19 cellular contexts compared by ENCODE assay signal in genomic region chr11:61349916-61350315, GRCh38.
"Had no signal": no experiment of that assay in that cellular context is flagged by ENCODE, and none has a peak within 500 bp of the region (broad histone marks: within the 10 kb centered on the region; RNA-seq: fewer than 3 reads in every experiment).

No MANE protein-coding gene starts in this region.

- H3K27ac ChIP-seq: epithelial cell of prostate, heart left ventricle, parathyroid adenoma, SJSA1 had no signal

- H3K9ac ChIP-seq: parathyroid adenoma had no signal

- H3K9me3 ChIP-seq: heart left ventricle, SJSA1 had no signal

- H3K27ac Mint-ChIP-seq: activated naive CD8-positive, alpha-beta T cell treated with anti-CD3 and anti-CD28 coated beads, Interleukin-2, amount 10 ng/mL, durations not matched to agents 7 days and 5 days; activated T-cell treated with anti-CD3 and anti-CD28 coated beads, Interleukin-2, amount 50 U/mL, for 72 hours; type B pancreatic cell had no signal

- H3K79me2 ChIP-seq: parathyroid adenoma had no signal

- H3K27me3 Mint-ChIP-seq: activated naive CD8-positive, alpha-beta T cell treated with anti-CD3 and anti-CD28 coated beads, Interleukin-2, amount 10 ng/mL, durations not matched to agents 7 days and 5 days; effector memory CD8-positive, alpha-beta T cell; stimulated activated naive CD8-positive, alpha-beta T cell treated with anti-CD3 and anti-CD28 coated beads, Interleukin-15, amount 100 ng/mL, for 72 hours; type B pancreatic cell had no signal

- ATAC-seq: activated T-cell treated with anti-CD3 and anti-CD28 coated beads, Interleukin-2, amount 50 U/mL, for 72 hours; effector memory CD8-positive, alpha-beta T cell; heart left ventricle; stimulated activated naive CD8-positive, alpha-beta T cell treated with anti-CD3 and anti-CD28 coated beads, Interleukin-15, amount 100 ng/mL, for 72 hours had no signal

- H3K27me3 ChIP-seq: heart left ventricle, SJSA1 had no signal

- H3K4me1 Mint-ChIP-seq: immature natural killer cell had no signal

- H3K4me3 ChIP-seq: heart left ventricle, SJSA1, skin epidermis had no signal

- H2AFZ ChIP-seq: parathyroid adenoma had no signal

- DNase-seq: activated CD4-positive, alpha-beta T cell treated with anti-CD3 and anti-CD28 coated beads, Interleukin-2, amount 50 U/mL, for 4 hours; activated CD4-positive, CD25-positive, alpha-beta regulatory T cell treated with anti-CD3 and anti-CD28 coated beads, Interleukin-2, amount 50 U/mL, for 72 hours; activated gamma-delta T cell treated with Interleukin-2 at 50 U/mL for 16 hours; activated naive CD8-positive, alpha-beta T cell treated with anti-CD3 and anti-CD28 coated beads, Interleukin-2, amount 10 ng/mL, durations not matched to agents 7 days and 5 days; activated T-cell treated with anti-CD3 and anti-CD28 coated beads, Interleukin-2, amount 50 U/mL, for 72 hours; anterior cingulate cortex; dermis blood vessel endothelial cell; effector memory CD8-positive, alpha-beta T cell; immature natural killer cell; stimulated activated CD4-positive, alpha-beta T cell treated with anti-CD3 and anti-CD28 coated beads, Interleukin-4, amount 100 ng/mL, for 24 hours; stimulated activated CD8-positive, alpha-beta memory T cell treated with anti-CD3 and anti-CD28 coated beads, Interleukin-4, amount 100 ng/mL, for 48 hours; stimulated activated naive CD8-positive, alpha-beta T cell treated with anti-CD3 and anti-CD28 coated beads, Interleukin-15, amount 100 ng/mL, for 72 hours; T1000 had no signal

- H3K4me3 Mint-ChIP-seq: activated naive CD8-positive, alpha-beta T cell treated with anti-CD3 and anti-CD28 coated beads, Interleukin-2, amount 10 ng/mL, durations not matched to agents 7 days and 5 days; activated T-cell treated with anti-CD3 and anti-CD28 coated beads, Interleukin-2, amount 50 U/mL, for 72 hours; effector memory CD8-positive, alpha-beta T cell; immature natural killer cell; stimulated activated naive CD8-positive, alpha-beta T cell treated with anti-CD3 and anti-CD28 coated beads, Interleukin-15, amount 100 ng/mL, for 72 hours; type B pancreatic cell had no signal

- H3K9me3 Mint-ChIP-seq: activated naive CD8-positive, alpha-beta T cell treated with anti-CD3 and anti-CD28 coated beads, Interleukin-2, amount 10 ng/mL, durations not matched to agents 7 days and 5 days; activated T-cell treated with anti-CD3 and anti-CD28 coated beads, Interleukin-2, amount 50 U/mL, for 72 hours; effector memory CD8-positive, alpha-beta T cell; immature natural killer cell; stimulated activated naive CD8-positive, alpha-beta T cell treated with anti-CD3 and anti-CD28 coated beads, Interleukin-15, amount 100 ng/mL, for 72 hours; type B pancreatic cell had no signal
